In genomic region chr18:10785798-10786197, GRCh38 we compare ENCODE assay signal across 22 cellular contexts.
DNase-seq lines count a peak whose midpoint lies in the region; TF ChIP-seq lines count a peak whose summit lies in the region.
"Had no signal": no experiment of that assay in that cellular context is flagged by ENCODE, and none has a peak within 500 bp of the region (broad histone marks: within the 10 kb centered on the region; RNA-seq: fewer than 3 reads in every experiment).

No MANE protein-coding gene starts in this region.

- no peak for TF ChIP-seq EP300 in tibial nerve (IDR thresholded peaks at IDR 0.05)

- H3K4me1 ChIP-seq in HEK293 (ENCODE audit: control insufficient read depth, insufficient read depth, low read length) (no peaks in the 10 kb centered on the region), tibial nerve (no peaks in the 10 kb centered on the region)

- H3K27me3 Mint-ChIP-seq in chondrocyte (ENCODE audit: low read depth) (no peaks in the 10 kb centered on the region), osteocyte (ENCODE audit: unreplicated experiment) (no peaks in the 10 kb centered on the region), CD14-positive monocyte (ENCODE audit: low read depth in 3 of 3) (peaks cover 2 to 11% (median 6%) of the 10 kb centered on the region in 3 donors)
- H3K27me3 Mint-ChIP-seq: CD4-positive, CD25-positive, alpha-beta regulatory T cell; CD8-positive, alpha-beta memory T cell had no signal

- POLR2A ChIA-PET in HEK293 (lab: Yijun Ruan, JAX) (no interaction called here), HEK293T (lab: Yijun Ruan, JAX) (no interaction called here)

- no peak overlapping the region for H3K4me3 ChIP-seq in HEK293 (ENCODE audit: low read depth, low read length)
- H3K4me3 ChIP-seq in tibial nerve, result no peak overlapping the region
- H3K4me3 ChIP-seq: BLaER1 treated with 17β-estradiol and CSF1 and Interleukin-3, amounts not matched to agents 10 nM and 100 nM had no signal

- peaks cover 25% of the 10 kb centered on the region for H3K36me3 Mint-ChIP-seq in chondrocyte (ENCODE audit: low read depth)
- peaks cover 48% of the 10 kb centered on the region for H3K36me3 Mint-ChIP-seq in osteocyte (ENCODE audit: unreplicated experiment)
- no peaks in the 10 kb centered on the region for H3K36me3 Mint-ChIP-seq in CD14-positive monocyte
- H3K36me3 Mint-ChIP-seq: CD4-positive, alpha-beta memory T cell; CD4-positive, CD25-positive, alpha-beta regulatory T cell; CD8-positive, alpha-beta memory T cell had no signal

- no peak for DNase-seq in chondrocyte (ENCODE audit: low spot score)
- no peak for DNase-seq in osteocyte (ENCODE audit: extremely low spot score, unreplicated experiment)
- DNase-seq in HEK293T (ENCODE audit: extremely low spot score), result no peak
- DNase-seq in CD14-positive monocyte (ENCODE audit: low spot score), result no peak
- DNase-seq in tibial nerve (ENCODE audit: low spot score in 2 of 2), result no peak
- DNase-seq: 8988T; AML-193; CD4-positive, alpha-beta memory T cell; CD4-positive, CD25-positive, alpha-beta regulatory T cell; CD8-positive, alpha-beta memory T cell; COR-L47; DMS 273 treated with DMSO at 0.1 percent for 48 hours; DMS153; DMS53; DMS79; DND-41; EL; GDM1 had no signal

- H3K27me3 ChIP-seq in tibial nerve, result no peaks in the 10 kb centered on the region
- H3K27me3 ChIP-seq: BLaER1 treated with 17β-estradiol and CSF1 and Interleukin-3, amounts not matched to agents 10 nM and 100 nM had no signal

- H3K27ac Mint-ChIP-seq in chondrocyte (ENCODE audit: unreplicated experiment) (peak overlapping the region; percentile 15), osteocyte (ENCODE audit: unreplicated experiment) (peak overlapping the region; percentile 9), CD14-positive monocyte (no peak overlapping the region)
- H3K27ac Mint-ChIP-seq: B cell; CD8-positive, alpha-beta memory T cell had no signal

- WGBS in tibial nerve, 2 donors, result 64 to 66% methylated on average over 3 of the region's 3 CpGs

- intact Hi-C loops in CD14-positive monocyte (cut with micrococcal nuclease), result loop anchor here in 1 of 2 donors (5.0 kb wide), 1 partner anchor 257 kb away; no protein-coding TSS in a partner anchor

- H3K27ac ChIP-seq in HEK293 (ENCODE audit: extremely low read depth, low read depth, low read length) (no peak overlapping the region), tibial nerve (no peak overlapping the region)
- H3K27ac ChIP-seq: BLaER1 treated with 17β-estradiol and CSF1 and Interleukin-3, amounts not matched to agents 10 nM and 100 nM; C4-2B had no signal

- TF ChIP-seq POLR2A in tibial nerve (IDR thresholded peaks at IDR 0.05), result no peak

- TF ChIP-seq CTCF in HEK293 (tag by site-specific recombination; IDR thresholded peaks at IDR 0.05), result no peak
- no peak for TF ChIP-seq CTCF in chondrocyte (IDR thresholded peaks at IDR 0.05)
- no peak for TF ChIP-seq CTCF in osteocyte (IDR thresholded peaks at IDR 0.05)
- TF ChIP-seq CTCF in CD14-positive monocyte (IDR thresholded peaks at IDR 0.05), result no peak
- no peak for TF ChIP-seq CTCF in tibial nerve (IDR thresholded peaks at IDR 0.05)

- no peaks in the 10 kb centered on the region for H3K9me3 Mint-ChIP-seq in chondrocyte (ENCODE audit: low read depth)
- no peaks in the 10 kb centered on the region for H3K9me3 Mint-ChIP-seq in osteocyte (ENCODE audit: unreplicated experiment)
- H3K9me3 Mint-ChIP-seq in CD14-positive monocyte, result peaks cover 0 to 3% (median 0%) of the 10 kb centered on the region in 7 donors
- H3K9me3 Mint-ChIP-seq: CD4-positive, alpha-beta memory T cell had no signal

- H3K36me3 ChIP-seq in HEK293 (ENCODE audit: control insufficient read depth in 2 of 2, insufficient read depth in 1 of 2, low read length in 2 of 2) (no peaks in the 10 kb centered on the region), tibial nerve (no peaks in the 10 kb centered on the region)
- H3K36me3 ChIP-seq: BLaER1 treated with 17β-estradiol and CSF1 and Interleukin-3, amounts not matched to agents 10 nM and 100 nM had no signal

- H3K9me3 ChIP-seq in HEK293 (ENCODE audit: control insufficient read depth, insufficient read depth, low read depth, low read length), result no peaks in the 10 kb centered on the region
- no peaks in the 10 kb centered on the region for H3K9me3 ChIP-seq in tibial nerve
- H3K9me3 ChIP-seq: BLaER1 treated with 17β-estradiol and CSF1 and Interleukin-3, amounts not matched to agents 10 nM and 100 nM had no signal

- no peak overlapping the region for H3K4me3 Mint-ChIP-seq in chondrocyte (ENCODE audit: unreplicated experiment)
- H3K4me3 Mint-ChIP-seq in osteocyte (ENCODE audit: unreplicated experiment), result no peak overlapping the region
- peak overlapping the region in 1 of 2 donors; percentile 6 for H3K4me3 Mint-ChIP-seq in CD14-positive monocyte
- H3K4me3 Mint-ChIP-seq: B cell; CD4-positive, alpha-beta memory T cell; CD4-positive, CD25-positive, alpha-beta regulatory T cell; CD8-positive, alpha-beta memory T cell had no signal

- peaks cover 9% of the 10 kb centered on the region for H3K4me1 Mint-ChIP-seq in chondrocyte (ENCODE audit: low read depth)
- no peaks in the 10 kb centered on the region for H3K4me1 Mint-ChIP-seq in osteocyte (ENCODE audit: unreplicated experiment)
- H3K4me1 Mint-ChIP-seq in CD14-positive monocyte, result peaks cover 29% of the 10 kb centered on the region

- CTCF ChIA-PET in HEK293 (lab: Yijun Ruan, JAX), result interaction anchor here (0.7 to 5.5 kb wide), 11 partner anchors 10 to 1148 kb away, joined by 3 to 40 read pairs (median 13); no protein-coding TSS in a partner anchor
- CTCF ChIA-PET in HEK293T (lab: Yijun Ruan, JAX), result no interaction called here

TF ChIP-seq in HEK293, 187 proteins besides CTCF, POLR2A, EP300 and RAD21:
- TF ChIP-seq, protein P1, sequence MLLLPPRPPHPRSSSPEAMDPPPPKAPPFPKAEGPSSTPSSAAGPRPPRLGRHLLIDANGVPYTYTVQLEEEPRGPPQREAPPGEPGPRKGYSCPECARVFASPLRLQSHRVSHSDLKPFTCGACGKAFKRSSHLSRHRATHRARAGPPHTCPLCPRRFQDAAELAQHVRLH (tag by site-specific recombination; IDR thresholded peaks at IDR 0.05), result no peak
- TF ChIP-seq ZNF623 (tag by site-specific recombination; IDR thresholded peaks at IDR 0.05), result peak; percentile 72

TF ChIP-seq in HEK293T, 16 proteins besides CTCF, POLR2A, EP300 and RAD21:
- TF ChIP-seq HDGF (IDR thresholded peaks at IDR 0.05; ENCODE audit: borderline replicate concordance) (no peak), FOXM1 (IDR thresholded peaks at IDR 0.05; ENCODE audit: borderline replicate concordance) (no peak), CTBP1 (IDR thresholded peaks at IDR 0.05; ENCODE audit: borderline replicate concordance) (no peak), L3MBTL2 (conservative IDR thresholded peaks at IDR 0.05) (no peak), FOXK2 (IDR thresholded peaks at IDR 0.05) (no peak), NFRKB (IDR thresholded peaks at IDR 0.05) (no peak), LEF1 (IDR thresholded peaks at IDR 0.05; ENCODE audit: borderline replicate concordance) (no peak), TARDBP (IDR thresholded peaks at IDR 0.05) (no peak), FOXA1 (IDR thresholded peaks at IDR 0.05) (no peak), BHLHE40 (IDR thresholded peaks at IDR 0.05; ENCODE audit: borderline replicate concordance) (no peak), ZNF384 (IDR thresholded peaks at IDR 0.05) (no peak), SUZ12 (IDR thresholded peaks at IDR 0.05) (no peak), ARNT (IDR thresholded peaks at IDR 0.05) (no peak), ELF4 (IDR thresholded peaks at IDR 0.05) (no peak), SP1 (IDR thresholded peaks at IDR 0.05) (no peak)
- TF ChIP-seq, protein P2, sequence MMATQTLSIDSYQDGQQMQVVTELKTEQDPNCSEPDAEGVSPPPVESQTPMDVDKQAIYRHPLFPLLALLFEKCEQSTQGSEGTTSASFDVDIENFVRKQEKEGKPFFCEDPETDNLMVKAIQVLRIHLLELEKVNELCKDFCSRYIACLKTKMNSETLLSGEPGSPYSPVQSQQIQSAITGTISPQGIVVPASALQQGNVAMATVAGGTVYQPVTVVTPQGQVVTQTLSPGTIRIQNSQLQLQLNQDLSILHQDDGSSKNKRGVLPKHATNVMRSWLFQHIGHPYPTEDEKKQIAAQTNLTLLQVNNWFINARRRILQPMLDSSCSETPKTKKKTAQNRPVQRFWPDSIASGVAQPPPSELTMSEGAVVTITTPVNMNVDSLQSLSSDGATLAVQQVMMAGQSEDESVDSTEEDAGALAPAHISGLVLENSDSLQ (IDR thresholded peaks at IDR 0.05), result no peak

Comparison
In these comparisons a context has a peak if more than half of its experiments do, and no peak if none do; other contexts are left out.
1. H3K27ac Mint-ChIP-seq: peak in chondrocyte (single experiment) and osteocyte (single experiment); none in CD14-positive monocyte (0 of 7).